In the genomic region with DNA sequence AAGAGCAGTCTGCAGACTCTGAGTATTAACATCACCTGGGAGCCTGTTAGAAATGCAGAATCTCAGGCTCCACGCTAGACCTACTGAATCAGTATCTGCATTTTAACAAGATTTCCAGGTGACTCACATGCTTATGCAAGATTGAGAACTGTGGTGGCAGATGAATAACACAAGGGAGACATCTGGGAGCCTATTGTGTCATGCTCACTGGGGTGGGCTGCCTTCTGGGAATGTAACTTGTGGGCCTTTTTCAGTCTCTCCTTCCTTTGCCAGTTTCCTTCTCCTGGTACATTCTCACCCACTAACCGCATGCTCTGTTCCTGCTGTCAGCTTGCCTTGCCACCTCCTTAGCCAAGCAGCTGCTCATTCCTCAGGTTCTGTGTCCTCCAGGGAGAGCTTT, we compare ENCODE assay signal across 22 cellular contexts.
DNase-seq lines count a peak whose midpoint lies in the region; ATAC-seq, FAIRE-seq and TF ChIP-seq lines count a peak whose summit lies in the region.
"Had no signal": no experiment of that assay in that cellular context is flagged by ENCODE, and none has a peak within 500 bp of the region (broad histone marks: within the 10 kb centered on the region; RNA-seq: fewer than 3 reads in every experiment).

No MANE protein-coding gene starts in this region.

- no peak for DNase-seq in H54 (ENCODE audit: insufficient read length, low spot score)
- peak; percentile 5 for DNase-seq in NCI-H524 treated with DMSO at 0.1 percent for 48 hours (lab: John Stamatoyannopoulos, UW)
- peak; percentile 50 for DNase-seq in esophagus muscularis mucosa (ENCODE audit: extremely low spot score)
- DNase-seq in myocyte (ENCODE audit: low read depth) = peak; percentile 81
- DNase-seq in activated naive CD8-positive, alpha-beta T cell treated with anti-CD3 and anti-CD28 coated beads, Interleukin-2, amount 50 U/mL, for 24 hours = no peak
- no peak for DNase-seq in HTR-8/SVneo (ENCODE audit: insufficient read length, low spot score)
- no peak for DNase-seq in SHP77 (lab: John Stamatoyannopoulos, UW)
- DNase-seq: activated CD4-positive, alpha-beta T cell treated with anti-CD3 and anti-CD28 coated beads, Interleukin-2, amount 50 U/mL, for 48 hours; activated naive CD4-positive, alpha-beta T cell treated with anti-CD3 and anti-CD28 coated beads for 36 hours; activated T-cell treated with anti-CD3 and anti-CD28 coated beads, Interleukin-2, amount 50 U/mL, for 1 hour; CD4-positive, alpha-beta T cell; IMR-90; left ventricle myocardium superior; NCI-H2029; NCI-H510A; stimulated activated CD4-positive, alpha-beta T cell treated with anti-CD3 and anti-CD28 coated beads, Interleukin-2, amount 100 ng/mL, for 24 hours; stimulated activated naive CD8-positive, alpha-beta T cell treated with anti-CD3 and anti-CD28 coated beads, Interleukin-15, amount 100 ng/mL, for 72 hours; uterus had no signal

- no peaks in the 10 kb centered on the region for H3K36me3 ChIP-seq in esophagus muscularis mucosa
- H3K36me3 ChIP-seq: uterus had no signal

- peaks cover 8% of the 10 kb centered on the region for H3K27me3 Mint-ChIP-seq in activated naive CD8-positive, alpha-beta T cell treated with anti-CD3 and anti-CD28 coated beads, Interleukin-2, amount 50 U/mL, for 24 hours

- H3K4me3 ChIP-seq in esophagus muscularis mucosa = no peak overlapping the region
- H3K4me3 ChIP-seq: uterus had no signal

- no peak overlapping the region for H3K27ac Mint-ChIP-seq in activated naive CD8-positive, alpha-beta T cell treated with anti-CD3 and anti-CD28 coated beads, Interleukin-2, amount 50 U/mL, for 24 hours
- H3K27ac Mint-ChIP-seq: activated naive CD4-positive, alpha-beta T cell treated with anti-CD3 and anti-CD28 coated beads for 36 hours; CD4-positive, alpha-beta T cell had no signal

- no peak overlapping the region for H3K4me3 Mint-ChIP-seq in activated naive CD8-positive, alpha-beta T cell treated with anti-CD3 and anti-CD28 coated beads, Interleukin-2, amount 50 U/mL, for 24 hours
- H3K4me3 Mint-ChIP-seq: activated naive CD4-positive, alpha-beta T cell treated with anti-CD3 and anti-CD28 coated beads for 36 hours; CD4-positive, alpha-beta T cell; stimulated activated naive CD8-positive, alpha-beta T cell treated with anti-CD3 and anti-CD28 coated beads, Interleukin-15, amount 100 ng/mL, for 72 hours had no signal

- intact Hi-C loops in esophagus muscularis mucosa (cut with DNase I) = no loop called here

- H3K9me3 Mint-ChIP-seq in activated naive CD8-positive, alpha-beta T cell treated with anti-CD3 and anti-CD28 coated beads, Interleukin-2, amount 50 U/mL, for 24 hours = no peaks in the 10 kb centered on the region
- H3K9me3 Mint-ChIP-seq: activated naive CD4-positive, alpha-beta T cell treated with anti-CD3 and anti-CD28 coated beads for 36 hours; CD4-positive, alpha-beta T cell; stimulated activated naive CD8-positive, alpha-beta T cell treated with anti-CD3 and anti-CD28 coated beads, Interleukin-15, amount 100 ng/mL, for 72 hours had no signal

- TF ChIP-seq POLR2A in H54 (IDR thresholded peaks at IDR 0.05; ENCODE audit: low read depth, low read length) (no peak), esophagus muscularis mucosa (IDR thresholded peaks at IDR 0.05; ENCODE audit: low read depth) (no peak)

- no peak for TF ChIP-seq EP300 in esophagus muscularis mucosa (IDR thresholded peaks at IDR 0.05)

- FAIRE-seq in H54 (lab: Jason Lieb, UNC) (peak; percentile 60), HTR-8/SVneo (lab: Jason Lieb, UNC) (no peak)
- FAIRE-seq: astrocyte, colon, endometrium had no signal

- H3K9me3 ChIP-seq in esophagus muscularis mucosa = no peaks in the 10 kb centered on the region
- H3K9me3 ChIP-seq: uterus had no signal

- no peaks in the 10 kb centered on the region for H3K27me3 ChIP-seq in esophagus muscularis mucosa
- H3K27me3 ChIP-seq: uterus had no signal

- H3K27ac ChIP-seq in esophagus muscularis mucosa (replicated peaks in 1 of 4) = no peak overlapping the region
- H3K27ac ChIP-seq: uterus had no signal

- no peak for TF ChIP-seq CTCF in esophagus muscularis mucosa (IDR thresholded peaks at IDR 0.05)

- H3K4me1 ChIP-seq in esophagus muscularis mucosa = peaks cover 0 to 14% (median 7%) of the 10 kb centered on the region in 4 donors
- H3K4me1 ChIP-seq: uterus had no signal

- H3K36me3 Mint-ChIP-seq in activated naive CD8-positive, alpha-beta T cell treated with anti-CD3 and anti-CD28 coated beads, Interleukin-2, amount 50 U/mL, for 24 hours (ENCODE audit: low read depth) = no peaks in the 10 kb centered on the region

- WGBS in esophagus muscularis mucosa = 74% methylated on average over 2 of the region's 2 CpGs

- ATAC-seq in HG03196 (IDR thresholded peaks at IDR 0.05; ENCODE audit: unreplicated experiment) = no peak
- no peak for ATAC-seq in activated naive CD8-positive, alpha-beta T cell treated with anti-CD3 and anti-CD28 coated beads, Interleukin-2, amount 50 U/mL, for 24 hours
- ATAC-seq: left ventricle myocardium superior; stimulated activated naive CD8-positive, alpha-beta T cell treated with anti-CD3 and anti-CD28 coated beads, Interleukin-15, amount 100 ng/mL, for 72 hours had no signal

- H3K4me1 Mint-ChIP-seq in activated naive CD8-positive, alpha-beta T cell treated with anti-CD3 and anti-CD28 coated beads, Interleukin-2, amount 50 U/mL, for 24 hours = no peaks in the 10 kb centered on the region
- H3K4me1 Mint-ChIP-seq: stimulated activated naive CD8-positive, alpha-beta T cell treated with anti-CD3 and anti-CD28 coated beads, Interleukin-15, amount 100 ng/mL, for 72 hours had no signal

Comparison
In these comparisons a context has a peak if more than half of its experiments do, and no peak if none do; other contexts are left out.
1. DNase-seq: peak in NCI-H524 treated with DMSO at 0.1 percent for 48 hours (single experiment), esophagus muscularis mucosa (single experiment) and myocyte (single experiment); none in H54 (single experiment), activated naive CD8-positive, alpha-beta T cell treated with anti-CD3 and anti-CD28 coated beads, Interleukin-2, amount 50 U/mL, for 24 hours (single experiment), HTR-8/SVneo (single experiment) and SHP77 (0 of 2).